In the genomic region with DNA sequence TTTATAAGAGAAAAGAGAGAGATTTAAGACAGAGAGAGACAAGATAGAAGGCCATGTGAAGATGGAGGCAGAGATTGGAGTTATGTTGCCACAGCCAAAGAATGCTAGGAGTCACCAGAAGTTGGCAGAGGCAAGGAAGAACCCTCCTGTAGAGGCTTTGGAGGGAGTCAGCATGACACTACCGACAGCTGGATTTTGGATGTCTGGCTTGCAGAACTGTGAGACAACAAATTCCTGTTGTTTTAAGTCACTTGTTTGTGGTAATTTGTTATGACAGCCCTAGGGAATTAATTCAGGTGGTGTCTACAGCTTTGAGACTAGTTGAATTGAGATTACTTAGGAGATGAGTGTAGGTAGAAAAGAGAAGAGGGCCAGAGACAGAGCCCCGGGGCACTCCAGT, we compare ENCODE assay signal across 28 cellular contexts.
DNase-seq lines count a peak whose midpoint lies in the region; ATAC-seq and TF ChIP-seq lines count a peak whose summit lies in the region.
"Had no signal": no experiment of that assay in that cellular context is flagged by ENCODE, and none has a peak within 500 bp of the region (broad histone marks: within the 10 kb centered on the region; RNA-seq: fewer than 3 reads in every experiment).

No MANE protein-coding gene starts in this region.

- no peak overlapping the region for H3K27ac Mint-ChIP-seq in MCF 10A (ENCODE audit: low read depth, unreplicated experiment)
- H3K27ac Mint-ChIP-seq: activated T-cell treated with anti-CD3 and anti-CD28 coated beads, Interleukin-2, amount 50 U/mL, for 72 hours; CD8-positive, alpha-beta T cell; H9; naive thymus-derived CD8-positive, alpha-beta T cell; T-cell had no signal

- peak; percentile 87 for ATAC-seq in foreskin keratinocyte
- ATAC-seq: activated T-cell treated with anti-CD3 and anti-CD28 coated beads, Interleukin-2, amount 50 U/mL, for 72 hours; CD8-positive, alpha-beta T cell; gastrocnemius medialis; left lobe of liver; naive thymus-derived CD8-positive, alpha-beta T cell; PC-3; T-cell had no signal

- intact Hi-C loops in mammary epithelial cell (cut with micrococcal nuclease), result loop anchor here (5.0 to 10.0 kb wide), 2 partner anchors 138 to 605 kb away; no protein-coding TSS in a partner anchor
- intact Hi-C loops in MCF 10A (cut with micrococcal nuclease), result loop anchor here (5.0 to 10.0 kb wide), 2 partner anchors 285 to 718 kb away; no protein-coding TSS in a partner anchor

- no peak overlapping the region for H3K9ac ChIP-seq in mammary epithelial cell (ENCODE audit: insufficient read depth, low read length)
- H3K9ac ChIP-seq in SK-N-SH, result no peak overlapping the region

- TF ChIP-seq EP300 in SK-N-SH (IDR thresholded peaks at IDR 0.05; ENCODE audit: borderline replicate concordance in 1 of 2, low read depth in 1 of 2, low read length in 1 of 2), result no peak

- no peaks in the 10 kb centered on the region for H3K79me2 ChIP-seq in mammary epithelial cell (ENCODE audit: insufficient read depth, low read length)
- no peaks in the 10 kb centered on the region for H3K79me2 ChIP-seq in SK-N-SH (ENCODE audit: insufficient read depth)
- H3K79me2 ChIP-seq: hepatocyte had no signal

- H3K36me3 ChIP-seq in mammary epithelial cell (ENCODE audit: insufficient read depth, low read length), result no peaks in the 10 kb centered on the region
- H3K36me3 ChIP-seq in SK-N-SH (replicated peaks in 1 of 2; ENCODE audit: control insufficient read depth in 1 of 2, insufficient read depth in 2 of 2, low read length in 1 of 2), result no peaks in the 10 kb centered on the region
- H3K36me3 ChIP-seq: brain microvascular endothelial cell, gastrocnemius medialis had no signal

- H3K4me3 Mint-ChIP-seq in MCF 10A (ENCODE audit: unreplicated experiment), result no peak overlapping the region
- H3K4me3 Mint-ChIP-seq: activated T-cell treated with anti-CD3 and anti-CD28 coated beads, Interleukin-2, amount 50 U/mL, for 72 hours; CD8-positive, alpha-beta T cell; H9; naive thymus-derived CD8-positive, alpha-beta T cell; T-cell had no signal

- no peak overlapping the region for H3K4me3 ChIP-seq in mammary epithelial cell (replicated peaks in 1 of 3; ENCODE audit: insufficient read depth in 1 of 3, low read depth in 2 of 3, low read length in 3 of 3)
- no peak overlapping the region for H3K4me3 ChIP-seq in SK-N-SH (ENCODE audit: low read depth in 2 of 2, low read length in 1 of 2)
- H3K4me3 ChIP-seq: gastrocnemius medialis, hepatocyte had no signal

- POLR2A ChIA-PET in MCF 10A (lab: Yijun Ruan, JAX), result no interaction called here
- POLR2A ChIA-PET in SK-N-SH (lab: Yijun Ruan, JAX), result no interaction called here

- no peak for TF ChIP-seq CTCF in mammary epithelial cell (conservative IDR thresholded peaks at IDR 0.05 in 1 of 2, IDR thresholded peaks at IDR 0.05 in 1 of 2; ENCODE audit: extremely low read depth in 1 of 2, insufficient read depth in 1 of 2, low read depth in 1 of 2, low read length in 2 of 2)
- no peak for TF ChIP-seq CTCF in MCF 10A (IDR thresholded peaks at IDR 0.05; ENCODE audit: unreplicated experiment)
- TF ChIP-seq CTCF in SK-N-SH (IDR thresholded peaks at IDR 0.05), result no peak
- no peak for TF ChIP-seq CTCF in foreskin keratinocyte (conservative IDR thresholded peaks at IDR 0.05)

- no peaks in the 10 kb centered on the region for H3K9me2 ChIP-seq in SK-N-SH

- no peak for TF ChIP-seq RAD21 in SK-N-SH (IDR thresholded peaks at IDR 0.05; ENCODE audit: low read length)

- in situ Hi-C loops in mammary epithelial cell (cut with MboI; ENCODE audit: low sequenced_read_pairs in 2 of 2), result loop anchor here (25.0 kb wide), 3 partner anchors 362 to 713 kb away; partner anchors contain the start of gene C1orf105 (in 1 of the 2)

- peaks cover 28% of the 10 kb centered on the region for H3K4me1 ChIP-seq in mammary epithelial cell (ENCODE audit: insufficient read depth, low read length)
- peaks cover 2 to 5% of the 10 kb centered on the region in 2 experiments; a peak in 1 of 4 replicates for H3K4me1 ChIP-seq in SK-N-SH (ENCODE audit: control insufficient read depth in 1 of 2, insufficient read depth in 2 of 2, low read depth in 1 of 2, low read length in 1 of 2)
- H3K4me1 ChIP-seq in foreskin keratinocyte, result no peaks in the 10 kb centered on the region
- H3K4me1 ChIP-seq: gastrocnemius medialis had no signal

- no peaks in the 10 kb centered on the region for H3K36me3 Mint-ChIP-seq in MCF 10A (ENCODE audit: insufficient read depth, unreplicated experiment)
- H3K36me3 Mint-ChIP-seq: CD8-positive, alpha-beta T cell; naive thymus-derived CD8-positive, alpha-beta T cell; T-cell had no signal

- H4K20me1 ChIP-seq in mammary epithelial cell (ENCODE audit: insufficient read depth, low read length) (no peaks in the 10 kb centered on the region), SK-N-SH (ENCODE audit: insufficient read depth) (no peaks in the 10 kb centered on the region)

- WGBS in mammary epithelial cell (ENCODE audit: low coverage, missing lambda C conversion rate), result 33% methylated on average over 2 of the region's 2 CpGs
- 38% methylated on average over 2 of the region's 2 CpGs for WGBS in SK-N-SH (ENCODE audit: low lambda C conversion rate)

- no peaks in the 10 kb centered on the region for H3K9me3 Mint-ChIP-seq in MCF 10A (ENCODE audit: unreplicated experiment)
- H3K9me3 Mint-ChIP-seq: activated T-cell treated with anti-CD3 and anti-CD28 coated beads, Interleukin-2, amount 50 U/mL, for 72 hours; CD8-positive, alpha-beta T cell; H9; naive thymus-derived CD8-positive, alpha-beta T cell; T-cell had no signal

- dilution Hi-C loops in mammary epithelial cell (cut with HindIII; ENCODE audit: low sequenced_read_pairs), result loop anchor here (5.0 kb wide), 1 partner anchor 408 kb away; no protein-coding TSS in a partner anchor

- H3F3A ChIP-seq in SK-N-SH (replicated peaks; ENCODE audit: insufficient read depth), result peaks cover 7% of the 10 kb centered on the region

- BruUV-seq in mammary epithelial cell (replicated peaks; lab: Mats Ljungman, UMichigan) (no TSS peak), MCF 10A (replicated peaks; lab: Mats Ljungman, UMichigan) (no TSS peak)

- DNase-seq in mammary epithelial cell (peak; percentile 63), MCF 10A (ENCODE audit: unreplicated experiment) (no peak), SK-N-SH (no peak), foreskin keratinocyte (peak; percentile 71 to 87), T1000 (lab: John Stamatoyannopoulos, UW) (no peak), dermis blood vessel endothelial cell (no peak), NCI-H1436 treated with DMSO at 0.1 percent for 48 hours (lab: John Stamatoyannopoulos, UW) (no peak), epidermal melanocyte (ENCODE audit: insufficient read length, low spot score) (no peak)
- DNase-seq: activated CD4-positive, alpha-beta T cell treated with anti-CD3 and anti-CD28 coated beads, Interleukin-2, amount 50 U/mL, for 4 hours; activated naive CD4-positive, alpha-beta T cell; activated T-cell treated with anti-CD3 and anti-CD28 coated beads, Interleukin-2, amount 50 U/mL, for 72 hours; brain microvascular endothelial cell; CD8-positive, alpha-beta T cell; effector CD4-positive, alpha-beta T cell; gastrocnemius medialis; H9; naive thymus-derived CD8-positive, alpha-beta T cell; NCI-H146; NCI-H510A; NK-92 treated with Interleukin-12 subunit alpha and Interleukin-12 subunit beta, amount 100 ng/mL, for 24 hours; nucleus accumbens; PC-3; SIG-M5; stimulated activated naive CD4-positive, alpha-beta T cell treated with Interleukin-2 at 50 U/mL for 16 hours; T-cell had no signal

- CTCF ChIA-PET in mammary epithelial cell (lab: Charles Lee; ENCODE audit: low non-redundant PET), result interaction anchor here (0.6 kb wide), 1 partner anchor 89 kb away, joined by 6 read pairs; no protein-coding TSS in a partner anchor
- CTCF ChIA-PET in MCF 10A (lab: Yijun Ruan, JAX), result interaction anchor here (0.7 to 11.1 kb wide), 6 partner anchors 9 to 913 kb away, joined by 3 to 129 read pairs (median 10); no protein-coding TSS in a partner anchor
- CTCF ChIA-PET in SK-N-SH (lab: Yijun Ruan, JAX), result interaction anchor here (0.7 to 7.1 kb wide), 4 partner anchors 14 to 404 kb away, joined by 3 to 40 read pairs (median 5); no protein-coding TSS in a partner anchor

- H3K27me3 Mint-ChIP-seq in MCF 10A (ENCODE audit: insufficient read depth, unreplicated experiment), result no peaks in the 10 kb centered on the region
- H3K27me3 Mint-ChIP-seq: naive thymus-derived CD8-positive, alpha-beta T cell; T-cell had no signal

- no peak overlapping the region for H3K27ac ChIP-seq in mammary epithelial cell (ENCODE audit: insufficient read depth, low read depth, low read length)
- no peak overlapping the region for H3K27ac ChIP-seq in SK-N-SH (ENCODE audit: low read depth in 2 of 2, low read length in 1 of 2)
- no peak overlapping the region for H3K27ac ChIP-seq in foreskin keratinocyte
- H3K27ac ChIP-seq: 22Rv1, brain microvascular endothelial cell, gastrocnemius medialis, hepatocyte had no signal

- H3K27me3 ChIP-seq in mammary epithelial cell (ENCODE audit: insufficient read depth, low read length), result no peaks in the 10 kb centered on the region
- H3K27me3 ChIP-seq in SK-N-SH (ENCODE audit: insufficient read depth), result no peaks in the 10 kb centered on the region
- no peaks in the 10 kb centered on the region for H3K27me3 ChIP-seq in foreskin keratinocyte
- H3K27me3 ChIP-seq: brain microvascular endothelial cell, gastrocnemius medialis, hepatocyte had no signal

- H2AFZ ChIP-seq in mammary epithelial cell (ENCODE audit: low read depth, low read length) (peak overlapping the region; percentile 20), SK-N-SH (ENCODE audit: low read depth) (no peak overlapping the region)
- H2AFZ ChIP-seq: hepatocyte had no signal

- H3K4me2 ChIP-seq in mammary epithelial cell (ENCODE audit: insufficient read depth, low read depth, low read length) (no peak overlapping the region), SK-N-SH (no peak overlapping the region)
- H3K4me2 ChIP-seq: hepatocyte had no signal

- H3K4me1 Mint-ChIP-seq in MCF 10A (ENCODE audit: insufficient read depth, unreplicated experiment), result peaks cover 13% of the 10 kb centered on the region

- H3K9me3 ChIP-seq in mammary epithelial cell (replicated peaks; ENCODE audit: insufficient read depth, low read length) (no peaks in the 10 kb centered on the region), SK-N-SH (no peaks in the 10 kb centered on the region)
- H3K9me3 ChIP-seq: gastrocnemius medialis had no signal

TF ChIP-seq in SK-N-SH, 30 proteins besides CTCF, POLR2A, EP300 and RAD21:
- TF ChIP-seq PBX3 (IDR thresholded peaks at IDR 0.05), result peak; percentile 20; the same call in 1 of the 2 replicates
- TF ChIP-seq JUND (IDR thresholded peaks at IDR 0.05), result 0 out of 2 replicates have a peak, but pooled peaks have one; percentile 8
- no peak for TF ChIP-seq FOSL2 (IDR thresholded peaks at IDR 0.05; ENCODE audit: borderline replicate concordance, low read depth)

Comparison
In these comparisons a context has a peak if more than half of its experiments do, and no peak if none do; other contexts are left out.
1. DNase-seq: peak in mammary epithelial cell (single experiment) and foreskin keratinocyte (2 of 2); none in MCF 10A (single experiment), SK-N-SH (single experiment), T1000 (single experiment), dermis blood vessel endothelial cell (single experiment), NCI-H1436 treated with DMSO at 0.1 percent for 48 hours (single experiment) and epidermal melanocyte (single experiment).